Comparison of ENCODE assay signal across 9 cellular contexts in the genomic region with DNA sequence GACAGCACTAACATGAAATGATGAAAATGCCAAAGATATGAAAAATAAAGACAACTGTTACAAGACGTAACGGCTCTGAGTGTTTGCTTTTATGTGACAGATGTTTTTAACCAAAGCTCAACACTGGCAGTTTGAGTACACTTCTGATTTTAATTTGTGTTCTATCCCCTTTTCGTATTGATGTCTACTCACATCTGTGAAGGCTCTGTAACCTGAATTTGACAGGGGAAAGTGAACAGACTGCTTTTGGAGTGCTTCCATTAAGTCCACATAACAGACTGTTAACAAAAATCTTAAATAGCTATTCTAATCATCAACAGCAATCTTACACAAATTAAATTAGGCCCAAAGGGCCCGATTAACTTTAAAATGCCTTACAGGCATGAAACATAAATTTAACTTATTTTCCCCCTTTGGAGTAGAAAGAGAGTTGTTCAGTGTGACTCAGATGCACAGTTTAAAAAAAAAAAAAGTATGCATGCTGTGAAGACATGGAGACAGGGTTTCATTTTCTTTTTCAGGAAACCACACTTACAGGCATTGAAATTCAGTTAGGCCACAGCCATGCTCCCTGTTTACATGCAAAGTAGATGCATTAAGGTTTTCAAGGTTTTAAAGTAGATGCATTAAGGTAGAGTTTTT. TPM values are rescaled to one million over a fixed set of nuclear protein-coding genes. Genes with fewer than 3 reads are reported as not detected.
DNase-seq lines count a peak whose midpoint lies in the region; ATAC-seq and TF ChIP-seq lines count a peak whose summit lies in the region.
"Had no signal": no experiment of that assay in that cellular context is flagged by ENCODE, and none has a peak within 500 bp of the region (broad histone marks: within the 10 kb centered on the region; RNA-seq: fewer than 3 reads in every experiment).

No MANE protein-coding gene starts in this region.

- H3K27ac ChIP-seq in ACC112 (ENCODE audit: low read depth, low read length) = no peak overlapping the region
- H3K27ac ChIP-seq in OCI-LY7 (ENCODE audit: low read depth, low read length, poor library complexity, severe bottlenecking) = peak overlapping the region; percentile 96
- peak overlapping the region; percentile 29 for H3K27ac ChIP-seq in hepatocyte
- peak overlapping the region in 1 of 10 donors; percentile 83 for H3K27ac ChIP-seq in heart right ventricle

- H3K9me2 ChIP-seq in OCI-LY7 (ENCODE audit: insufficient read depth, low read length) (no peaks in the 10 kb centered on the region), hepatocyte (replicated peaks; ENCODE audit: insufficient read depth) (no peaks in the 10 kb centered on the region)

- H3K9me3 ChIP-seq in OCI-LY7 (ENCODE audit: low read length) (no peaks in the 10 kb centered on the region; the same call in 1 of the 2 replicates), hepatocyte (ENCODE audit: low read depth) (no peaks in the 10 kb centered on the region), heart right ventricle (no peaks in the 10 kb centered on the region)

- H3K79me2 ChIP-seq in ACC112 (ENCODE audit: control insufficient read depth, insufficient read depth, low read length, unreplicated experiment) = no peaks in the 10 kb centered on the region
- no peaks in the 10 kb centered on the region for H3K79me2 ChIP-seq in OCI-LY7 (ENCODE audit: insufficient read depth, low read depth, low read length)
- H3K79me2 ChIP-seq in hepatocyte = no peaks in the 10 kb centered on the region

- CTCF ChIA-PET in OCI-LY7 (lab: Charles Lee; ENCODE audit: unreplicated experiment) = interaction anchor here (0.5 to 3.7 kb wide), 5 partner anchors 15 to 762 kb away, joined by 4 to 13 read pairs (median 8); no protein-coding TSS in a partner anchor

- peaks cover 12% of the 10 kb centered on the region; the same call in 1 of the 2 replicates for H3K27me3 ChIP-seq in ACC112 (ENCODE audit: insufficient read depth, low read length)
- no peaks in the 10 kb centered on the region for H3K27me3 ChIP-seq in hepatocyte
- H3K27me3 ChIP-seq in heart right ventricle = no peaks in the 10 kb centered on the region

- no peaks in the 10 kb centered on the region for H3K36me3 ChIP-seq in ACC112 (ENCODE audit: insufficient read depth, low read length)
- peaks cover 9% of the 10 kb centered on the region; the same call in 1 of the 2 replicates for H3K36me3 ChIP-seq in OCI-LY7 (ENCODE audit: insufficient read depth, low read length)
- no peaks in the 10 kb centered on the region for H3K36me3 ChIP-seq in hepatocyte (replicated peaks; ENCODE audit: insufficient read depth, low read depth)
- H3K36me3 ChIP-seq in heart right ventricle = no peaks in the 10 kb centered on the region

- no TSS peak for BruUV-seq in OCI-LY7 (replicated peaks; lab: Mats Ljungman, UMichigan)

- peak overlapping the region; percentile 15 for H2AFZ ChIP-seq in ACC112 (ENCODE audit: low read length, unreplicated experiment)
- peak overlapping the region; percentile 62 for H2AFZ ChIP-seq in OCI-LY7 (ENCODE audit: low read length)
- peak overlapping the region; percentile 47 for H2AFZ ChIP-seq in hepatocyte

- H3K4me3 ChIP-seq in ACC112 (ENCODE audit: low read depth, low read length) (no peak overlapping the region), OCI-LY7 (ENCODE audit: low read depth, low read length, poor library complexity, severe bottlenecking) (peak overlapping the region; percentile 56), hepatocyte (no peak overlapping the region), heart right ventricle (peak overlapping the region in 1 of 10 donors; percentile 16)

- H3K4me1 ChIP-seq in ACC112 (ENCODE audit: control insufficient read depth, insufficient read depth, low read length, unreplicated experiment) = peaks cover 4% of the 10 kb centered on the region
- peaks cover 95% of the 10 kb centered on the region for H3K4me1 ChIP-seq in OCI-LY7 (ENCODE audit: insufficient read depth, low read length, poor library complexity, severe bottlenecking)
- H3K4me1 ChIP-seq in hepatocyte (ENCODE audit: insufficient read depth) = peaks cover 7% of the 10 kb centered on the region
- H3K4me1 ChIP-seq in heart right ventricle = peaks cover 0 to 25% (median 0%) of the 10 kb centered on the region in 9 donors

- TF ChIP-seq CTCF in OCI-LY7 (conservative IDR thresholded peaks at IDR 0.05; ENCODE audit: low read length) = no peak
- no peak for TF ChIP-seq CTCF in hepatocyte (IDR thresholded peaks at IDR 0.05; ENCODE audit: poor library complexity)
- TF ChIP-seq CTCF in heart right ventricle (IDR thresholded peaks at IDR 0.05) = no peak

- POLR2A ChIA-PET in OCI-LY7 (lab: Charles Lee) = interaction anchor here (0.5 to 8.6 kb wide), 23 partner anchors 9 to 813 kb away, joined by 3 to 226 read pairs (median 6); partner anchors contain the start of gene RNASEH2B

- DNase-seq in OCI-LY7 (ENCODE audit: low spot score) = peak; percentile 93
- no peak for DNase-seq in hepatocyte (ENCODE audit: low spot score)
- no peak for DNase-seq in retina
- no peak for DNase-seq in LoVo (ENCODE audit: low spot score)
- no peak for DNase-seq in heart right ventricle

- peak overlapping the region; percentile 74 for H3K4me2 ChIP-seq in OCI-LY7 (ENCODE audit: low read length)
- H3K4me2 ChIP-seq in hepatocyte = peak overlapping the region; percentile 8

- intact Hi-C loops in OCI-LY7 (cut with micrococcal nuclease; ENCODE audit: unreplicated experiment) (loop anchor here (1.0 to 10.0 kb wide), 6 partner anchors 19 to 931 kb away; partner anchors contain the start of gene TRIM13), heart right ventricle (cut with DNase I) (no loop called here)

- WGBS in hepatocyte (ENCODE audit: low lambda C conversion rate, missing lambda C conversion rate) = 53% methylated on average over 4 of the region's 4 CpGs
- WGBS in heart right ventricle, 2 donors = 66 to 82% methylated on average over 4 of the region's 4 CpGs

- ATAC-seq in GM18873 (IDR thresholded peaks at IDR 0.05; ENCODE audit: low FRiP score, unreplicated experiment) (peak; percentile 78), HG03095 (IDR thresholded peaks at IDR 0.05; ENCODE audit: unreplicated experiment) (peak; percentile 81), heart right ventricle (no peak)

- H4K20me1 ChIP-seq in OCI-LY7 (ENCODE audit: insufficient read depth, low read length) (no peaks in the 10 kb centered on the region), hepatocyte (ENCODE audit: insufficient read depth, poor library complexity, severe bottlenecking) (no peaks in the 10 kb centered on the region)

RNA-seq across cellular contexts. Expression of gene RNASEH2B, which starts 16.3 kb away (rescaled TPM):
- 322 and 392 TPM in 2 replicates for total RNA-seq in OCI-LY7 (2014; rRNA removed; shearing (Covaris generic))
- 225 and 277 TPM in 2 replicates for total RNA-seq in OCI-LY7 (2022)
- 30.9 and 42.5 TPM in 2 replicates for total RNA-seq in hepatocyte
- 22.3 and 27.5 TPM in 2 replicates for polyA plus RNA-seq in hepatocyte
- 10 to 100 TPM; 30.5 to 47.0 (median 40.1) TPM for total RNA-seq in heart right ventricle
- polyA plus RNA-seq in heart right ventricle = 10 to 100 TPM; 32.2 to 86.8 TPM

RNA-seq across cellular contexts. Expression of gene DLEU7, which starts 49.8 kb away (rescaled TPM):
- not detected in 2 replicates for total RNA-seq in OCI-LY7 (2014; rRNA removed; shearing (Covaris generic))
- not detected in 2 replicates for total RNA-seq in OCI-LY7 (2022)
- not detected in 2 replicates for total RNA-seq in hepatocyte
- polyA plus RNA-seq in hepatocyte = 0.18 TPM in 1 of 2 replicates, not detected in the other
- total RNA-seq in heart right ventricle = under 1 TPM in 4 of 10 donors, not detected in 6; 0.09 to 0.49 (median 0.19) TPM
- under 1 TPM in 1 of 2 donors, not detected in 1; 0.03 TPM for polyA plus RNA-seq in heart right ventricle
- total RNA-seq: bronchial epithelial cell had no signal

Comparison
In these comparisons a context has a peak if more than half of its experiments do, and no peak if none do; other contexts are left out.
1. ATAC-seq: peak in GM18873 (single experiment) and HG03095 (single experiment); none in heart right ventricle (0 of 8).
2. Peak in every context shown above with its lines, with median percentiles within 50 percentile points of each other: H2AFZ ChIP-seq.